Comparison of ENCODE assay signal across 8 cellular contexts in the genomic region with DNA sequence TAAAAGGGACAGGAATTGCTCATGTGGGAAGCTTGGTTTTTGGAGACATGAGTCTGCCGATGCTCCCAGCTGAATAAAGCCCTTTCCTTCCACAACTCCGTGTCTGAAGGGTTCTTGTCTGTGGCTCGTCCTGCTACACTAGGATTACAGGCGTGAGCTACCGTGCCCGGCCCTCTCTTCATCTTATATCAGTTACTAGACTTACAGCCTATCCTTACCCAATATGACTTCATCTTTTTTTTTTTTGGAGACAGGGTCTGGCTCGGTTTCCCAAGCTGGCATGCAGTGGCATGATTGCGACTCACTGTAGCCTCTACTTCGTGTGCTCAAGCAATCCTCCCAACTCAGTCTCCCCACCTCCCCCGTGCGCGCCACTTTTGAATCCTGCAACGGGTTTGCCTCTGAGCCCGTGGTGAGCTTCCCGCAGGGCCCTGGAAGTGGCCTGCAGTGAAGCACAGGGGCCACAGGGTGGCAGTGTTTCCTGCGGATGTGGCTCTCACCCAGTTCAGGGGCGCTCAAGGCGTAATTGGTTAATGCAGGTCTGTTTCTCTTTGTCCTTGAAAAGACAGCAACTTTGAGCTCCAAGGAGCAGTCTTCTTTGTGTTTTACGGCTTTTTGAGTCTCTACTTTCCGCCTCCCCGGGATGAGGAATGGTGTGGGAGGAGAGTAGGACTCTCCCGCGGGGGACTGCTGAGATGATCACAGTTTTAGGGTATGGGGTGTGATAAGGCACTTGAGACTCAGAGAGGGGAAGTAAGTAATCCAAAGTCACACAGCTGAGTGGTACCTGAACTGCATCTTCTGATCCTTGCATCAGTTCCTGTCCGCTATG. TPM values are rescaled to one million over a fixed set of nuclear protein-coding genes. Genes with fewer than 3 reads are reported as not detected.
DNase-seq lines count a peak whose midpoint lies in the region; ATAC-seq and TF ChIP-seq lines count a peak whose summit lies in the region.

No MANE protein-coding gene starts in this region.

- H3K4me3 ChIP-seq in hepatocyte, result no peak overlapping the region
- no peak overlapping the region for H3K4me3 ChIP-seq in skeletal muscle satellite cell (ENCODE audit: low read length)

- H3K27me3 ChIP-seq in hepatocyte (no peaks in the 10 kb centered on the region), skeletal muscle satellite cell (ENCODE audit: control insufficient read depth, insufficient read depth, low read length) (peaks cover 9% of the 10 kb centered on the region)

- H3K9me3 Mint-ChIP-seq in T-helper 2 cell treated with Interferon-gamma antibody and Interleukin-4, amounts not matched to agents 5 μg/mL and 100 μg/mL, for 36 hours, result no peaks in the 10 kb centered on the region

- no peaks in the 10 kb centered on the region for H3K79me2 ChIP-seq in hepatocyte

- H3K27ac ChIP-seq in hepatocyte, result no peak overlapping the region

- H3K9me3 ChIP-seq in hepatocyte (ENCODE audit: low read depth), result no peaks in the 10 kb centered on the region
- no peaks in the 10 kb centered on the region for H3K9me3 ChIP-seq in skeletal muscle satellite cell (replicated peaks; ENCODE audit: low read length)

- H3K36me3 ChIP-seq in hepatocyte (replicated peaks; ENCODE audit: insufficient read depth, low read depth), result no peaks in the 10 kb centered on the region
- H3K36me3 ChIP-seq in skeletal muscle satellite cell (ENCODE audit: insufficient read depth, low read length), result no peaks in the 10 kb centered on the region

- no peaks in the 10 kb centered on the region for H4K20me1 ChIP-seq in hepatocyte (ENCODE audit: insufficient read depth, poor library complexity, severe bottlenecking)

- peaks cover 3% of the 10 kb centered on the region for H3K4me1 Mint-ChIP-seq in T-helper 2 cell treated with Interferon-gamma antibody and Interleukin-4, amounts not matched to agents 5 μg/mL and 100 μg/mL, for 36 hours (ENCODE audit: low read depth)

- peak overlapping the region; percentile 12 for H2AFZ ChIP-seq in hepatocyte

- no peaks in the 10 kb centered on the region for H3K9me2 ChIP-seq in hepatocyte (replicated peaks; ENCODE audit: insufficient read depth)

- H3K27me3 Mint-ChIP-seq in T-helper 2 cell treated with Interferon-gamma antibody and Interleukin-4, amounts not matched to agents 5 μg/mL and 100 μg/mL, for 36 hours (ENCODE audit: low read depth), result peaks cover 6% of the 10 kb centered on the region

- no peak overlapping the region for H3K9ac ChIP-seq in skeletal muscle satellite cell (ENCODE audit: low read depth, low read length)

- no peaks in the 10 kb centered on the region for H3K36me3 Mint-ChIP-seq in T-helper 2 cell treated with Interferon-gamma antibody and Interleukin-4, amounts not matched to agents 5 μg/mL and 100 μg/mL, for 36 hours (ENCODE audit: low read depth)

- H3K4me2 ChIP-seq in hepatocyte (peak overlapping the region; percentile 49), skeletal muscle satellite cell (ENCODE audit: low read length) (peak overlapping the region; percentile 59)

- peak; percentile 98 for TF ChIP-seq CTCF in hepatocyte (IDR thresholded peaks at IDR 0.05; ENCODE audit: poor library complexity)

- H3K4me1 ChIP-seq in hepatocyte (ENCODE audit: insufficient read depth) (no peaks in the 10 kb centered on the region), skeletal muscle satellite cell (ENCODE audit: control insufficient read depth, insufficient read depth, low read length) (no peaks in the 10 kb centered on the region)

- peak overlapping the region; percentile 36 for H3K4me3 Mint-ChIP-seq in T-helper 2 cell treated with Interferon-gamma antibody and Interleukin-4, amounts not matched to agents 5 μg/mL and 100 μg/mL, for 36 hours

- 22% methylated on average over 24 of the region's 24 CpGs for WGBS in hepatocyte (ENCODE audit: low lambda C conversion rate, missing lambda C conversion rate)

- H3K27ac Mint-ChIP-seq in T-helper 2 cell treated with Interferon-gamma antibody and Interleukin-4, amounts not matched to agents 5 μg/mL and 100 μg/mL, for 36 hours, result no peak overlapping the region

- ATAC-seq in GM21390 (IDR thresholded peaks at IDR 0.05; ENCODE audit: unreplicated experiment), result peak; percentile 63
- ATAC-seq in HG02884 (IDR thresholded peaks at IDR 0.05; ENCODE audit: unreplicated experiment), result no peak

- DNase-seq in CD1c-positive myeloid dendritic cell (ENCODE audit: extremely low spot score) (peak; percentile 71), NCI-H1092 (lab: John Stamatoyannopoulos, UW) (peak; percentile 78), amniotic epithelial cell (ENCODE audit: low read depth) (peak; percentile 62), hepatocyte (ENCODE audit: low spot score) (peak; percentile 84)
- peak; percentile 55 for DNase-seq in T-helper 2 cell treated with Interferon-gamma antibody and Interleukin-4, amounts not matched to agents 5 μg/mL and 100 μg/mL, for 36 hours (ENCODE audit: low spot score)

RNA-seq across cellular contexts. Expression of gene GPRC5B, which starts 22.7 kb away (rescaled TPM):
- 34.1 and 36.2 TPM in 2 replicates for total RNA-seq in hepatocyte
- 63.4 and 73.1 TPM in 2 replicates for polyA plus RNA-seq in hepatocyte
- under 0.01 and 5.0 TPM in 2 replicates for total RNA-seq in skeletal muscle satellite cell (2012; rRNA removed)
